ENCODE assay signal across 21 cellular contexts in genomic region chr22:35873426-35873825, GRCh38.
"Had no signal": no experiment of that assay in that cellular context is flagged by ENCODE, and none has a peak within 500 bp of the region (broad histone marks: within the 10 kb centered on the region; RNA-seq: fewer than 3 reads in every experiment).

No MANE protein-coding gene starts in this region.

- ATAC-seq: activated CD4-positive, CD25-positive, alpha-beta regulatory T cell treated with anti-CD3 and anti-CD28 coated beads, Interleukin-2, amount 50 U/mL, for 24 hours; activated CD8-positive, alpha-beta memory T cell treated with anti-CD3 and anti-CD28 coated beads, Interleukin-2, amount 10 ng/mL, durations not matched to agents 7 days and 5 days had no signal

- DNase-seq: activated CD4-positive, alpha-beta T cell treated with anti-CD3 and anti-CD28 coated beads for 48 hours; activated CD4-positive, alpha-beta T cell treated with anti-CD3 and anti-CD28 coated beads, Interleukin-2, amount 50 U/mL, for 4 hours; activated CD8-positive, alpha-beta memory T cell treated with anti-CD3 and anti-CD28 coated beads, Interleukin-2, amount 10 ng/mL, durations not matched to agents 7 days and 5 days; activated effector memory CD4-positive, alpha-beta T cell treated with Interleukin-2 at 50 U/mL for 16 hours; activated naive CD4-positive, alpha-beta T cell; activated T-cell treated with anti-CD3 and anti-CD28 coated beads, Interleukin-2, amount 50 U/mL, for 24 hours; aorta; caudate nucleus; NCI-H1092 treated with DMSO at 0.1 percent for 48 hours; NCI-H1436; NCI-H1694 treated with DMSO at 0.1 percent for 48 hours; NCI-H2029 treated with DMSO at 0.1 percent for 48 hours; NCI-H345; NCI-H510A; NCI-H526 treated with DMSO at 0.1 percent for 48 hours; NCI-H82; NK-92 treated with Interleukin-12 subunit alpha and Interleukin-12 subunit beta, amount 100 ng/mL, for 24 hours; SHP77 had no signal

- H3K27ac ChIP-seq: breast epithelium, SJSA1 had no signal

- H3K36me3 ChIP-seq: breast epithelium, SJSA1 had no signal

- H3K4me3 ChIP-seq: breast epithelium, SJSA1 had no signal

- H3K9me3 ChIP-seq: breast epithelium, SJSA1 had no signal

- H3K4me1 ChIP-seq: breast epithelium had no signal

- H3K27me3 ChIP-seq: breast epithelium, SJSA1 had no signal
